In genomic region chrX:108590496-108590895, GRCh38 we compare ENCODE assay signal across 18 cellular contexts.
DNase-seq lines count a peak whose midpoint lies in the region; ATAC-seq, FAIRE-seq and TF ChIP-seq lines count a peak whose summit lies in the region.
"Had no signal": no experiment of that assay in that cellular context is flagged by ENCODE, and none has a peak within 500 bp of the region (broad histone marks: within the 10 kb centered on the region; RNA-seq: fewer than 3 reads in every experiment).

No MANE protein-coding gene starts in this region.

- H3K4me1 ChIP-seq in endothelial cell of umbilical vein (ENCODE audit: control insufficient read depth, extremely low read depth, insufficient read depth, low read length): no peaks in the 10 kb centered on the region
- no peaks in the 10 kb centered on the region for H3K4me1 ChIP-seq in small intestine (ENCODE audit: control insufficient read depth in 2 of 2, insufficient read depth in 1 of 2, low read depth in 1 of 2, low read length in 1 of 2)

- intact Hi-C loops in endothelial cell of umbilical vein (cut with micrococcal nuclease): no loop called here

- H3K4me2 ChIP-seq in endothelial cell of umbilical vein (ENCODE audit: insufficient read depth, low read length): no peak overlapping the region
- H3K4me2 ChIP-seq: KMS-11, PC-9 had no signal

- H3K4me3 ChIP-seq in endothelial cell of umbilical vein (replicated peaks in 1 of 3; ENCODE audit: insufficient read depth in 1 of 3, low read depth in 1 of 3, low read length in 3 of 3) (no peak overlapping the region), small intestine (ENCODE audit: low read depth in 1 of 2, low read length in 2 of 2) (no peak overlapping the region)
- H3K4me3 ChIP-seq: PC-9, SK-N-MC had no signal

- no peaks in the 10 kb centered on the region for H3K9me3 ChIP-seq in endothelial cell of umbilical vein (replicated peaks; ENCODE audit: control insufficient read depth, insufficient read depth, low read length)
- H3K9me3 ChIP-seq in small intestine (ENCODE audit: control insufficient read depth, low read depth): no peaks in the 10 kb centered on the region

- peak overlapping the region; percentile 3 for H3K9ac ChIP-seq in endothelial cell of umbilical vein (replicated peaks; ENCODE audit: extremely low read depth, insufficient read depth, low read length)
- H3K9ac ChIP-seq: KMS-11 had no signal

- H3K27me3 ChIP-seq in endothelial cell of umbilical vein (ENCODE audit: control insufficient read depth in 2 of 2, insufficient read depth in 2 of 2, low read length in 2 of 2): no peaks in the 10 kb centered on the region
- H3K27me3 ChIP-seq in small intestine (ENCODE audit: control insufficient read depth in 2 of 2, insufficient read depth in 2 of 2, low read length in 2 of 2): no peaks in the 10 kb centered on the region

- no peaks in the 10 kb centered on the region for H3K79me2 ChIP-seq in endothelial cell of umbilical vein (ENCODE audit: control insufficient read depth, insufficient read depth, low read length)

- POLR2A ChIA-PET in endothelial cell of umbilical vein (lab: Charles Lee): no interaction called here

- no peak for ATAC-seq in HG03457 (IDR thresholded peaks at IDR 0.05; ENCODE audit: unreplicated experiment)

- CTCF ChIA-PET in endothelial cell of umbilical vein (lab: Charles Lee): no interaction called here

- whole genome bisulfite sequencing in small intestine, 3 donors: 84 to 90% (median 84%) methylated on average over 3 of the region's 3 CpGs

- DNase-seq in ELR (ENCODE audit: low read depth): peak; percentile 39
- DNase-seq in amniotic epithelial cell (ENCODE audit: low read depth): peak; percentile 58
- peak; percentile 40 for DNase-seq in endothelial cell of umbilical vein (ENCODE audit: low read depth, low spot score)
- no peak for DNase-seq in small intestine
- no peak for DNase-seq in iPS-NIHi11 (ENCODE audit: low spot score)
- DNase-seq in SW 1271 (lab: John Stamatoyannopoulos, UW): no peak
- DNase-seq: CD4-positive, alpha-beta T cell; DMS79 treated with DMSO at 0.1 percent for 48 hours; MM.1S; NCI-H1105; NCI-H1694 treated with DMSO at 0.1 percent for 48 hours; NCI-H774; PC-9 had no signal

- no TSS peak for BruUV-seq in endothelial cell of umbilical vein (replicated peaks; lab: Mats Ljungman, UMichigan)

- H3K36me3 ChIP-seq in endothelial cell of umbilical vein (ENCODE audit: control insufficient read depth in 2 of 2, extremely low read depth in 1 of 2, insufficient read depth in 2 of 2, low read length in 2 of 2) (no peaks in the 10 kb centered on the region), small intestine (ENCODE audit: control insufficient read depth in 2 of 2, insufficient read depth in 2 of 2, low read length in 2 of 2) (no peaks in the 10 kb centered on the region)

- H4K20me1 ChIP-seq in endothelial cell of umbilical vein (replicated peaks; ENCODE audit: control insufficient read depth, extremely low read depth, insufficient read depth, low read length): no peaks in the 10 kb centered on the region

- no peak overlapping the region for H2AFZ ChIP-seq in endothelial cell of umbilical vein (ENCODE audit: low read depth, low read length)
- H2AFZ ChIP-seq: PC-9 had no signal

- H3K27ac ChIP-seq in endothelial cell of umbilical vein (ENCODE audit: insufficient read depth, low read depth, low read length) (no peak overlapping the region), small intestine (ENCODE audit: low read depth in 1 of 2, low read length in 1 of 2) (no peak overlapping the region)
- H3K27ac ChIP-seq: HL-60, KMS-11, PC-9, SK-N-MC had no signal

- TF ChIP-seq CTCF in endothelial cell of umbilical vein (IDR thresholded peaks at IDR 0.05; ENCODE audit: extremely low read depth in 1 of 2, insufficient read depth in 1 of 2, low read depth in 1 of 2, low read length in 2 of 2): no peak

- peak; percentile 64 for FAIRE-seq in endothelial cell of umbilical vein (lab: Jason Lieb, UNC)
- FAIRE-seq in small intestine (lab: Jason Lieb, UNC): peak; percentile 78
- FAIRE-seq: D721Med had no signal

- dilution Hi-C loops in endothelial cell of umbilical vein (cut with MboI; ENCODE audit: extremely low pct_ligation_motif_present, low sequenced_read_pairs): no loop called here

- no peaks in the 10 kb centered on the region for H3K9me1 ChIP-seq in endothelial cell of umbilical vein (replicated peaks; ENCODE audit: control insufficient read depth, extremely low read depth, insufficient read depth, low read length)

- TF ChIP-seq POLR2A in endothelial cell of umbilical vein (IDR thresholded peaks at IDR 0.05; ENCODE audit: low read depth, low read length): no peak

TF ChIP-seq in endothelial cell of umbilical vein, 7 proteins besides CTCF, POLR2A, EP300 and RAD21:
- TF ChIP-seq FOS (IDR thresholded peaks at IDR 0.05; ENCODE audit: borderline replicate concordance, insufficient read depth, low read length) (peak; percentile 7), POLR2AphosphoS5 (IDR thresholded peaks at IDR 0.05; ENCODE audit: insufficient read depth, low read depth, low read length) (no peak), GATA2 (IDR thresholded peaks at IDR 0.05; ENCODE audit: insufficient read depth, insufficient read length, low read depth, low read length) (peak; percentile 47), JUN (IDR thresholded peaks at IDR 0.05; ENCODE audit: borderline replicate concordance, insufficient read depth, insufficient read length, low read depth) (peak; percentile 13)
- TF ChIP-seq, protein P1, sequence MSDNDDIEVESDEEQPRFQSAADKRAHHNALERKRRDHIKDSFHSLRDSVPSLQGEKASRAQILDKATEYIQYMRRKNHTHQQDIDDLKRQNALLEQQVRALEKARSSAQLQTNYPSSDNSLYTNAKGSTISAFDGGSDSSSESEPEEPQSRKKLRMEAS (IDR thresholded peaks at IDR 0.05; ENCODE audit: insufficient read depth, insufficient read length): no peak

Comparison
In these comparisons a context has a peak if more than half of its experiments do, and no peak if none do; other contexts are left out.
1. DNase-seq: peak in ELR (single experiment), amniotic epithelial cell (single experiment) and endothelial cell of umbilical vein (single experiment); none in small intestine (single experiment), iPS-NIHi11 (single experiment) and SW 1271 (0 of 2).